Comparison of ENCODE assay signal across 8 cellular contexts in genomic region chr11:128342511-128343133, GRCh38.
A peak's percentile ranks its signal among the peaks of the same experiment; 100 is the strongest.
DNase-seq lines count a peak whose midpoint lies in the region; ATAC-seq and TF ChIP-seq lines count a peak whose summit lies in the region.

No MANE protein-coding gene starts in this region.

- 44 to 59% methylated on average over 7 of the region's 7 CpGs for WGBS in lung, 2 donors

- H3K9me3 ChIP-seq in adipocyte (ENCODE audit: control insufficient read depth, low read length) (no peaks in the 10 kb centered on the region), lung (ENCODE audit: control insufficient read depth in 2 of 2, insufficient read depth in 1 of 2, low read length in 1 of 2) (no peaks in the 10 kb centered on the region), upper lobe of right lung (no peaks in the 10 kb centered on the region)

- H3K4me1 ChIP-seq in adipocyte (ENCODE audit: control insufficient read depth, insufficient read depth, low read length) = peaks cover 21% of the 10 kb centered on the region
- peaks cover 2 to 4% of the 10 kb centered on the region in 2 donors for H3K4me1 ChIP-seq in lung (ENCODE audit: control insufficient read depth in 2 of 2, insufficient read depth in 2 of 2, low read length in 2 of 2)
- peaks cover 9% of the 10 kb centered on the region for H3K4me1 ChIP-seq in upper lobe of right lung

- no peak overlapping the region for H3K4me3 ChIP-seq in adipocyte (ENCODE audit: low read length)
- H3K4me3 ChIP-seq in lung = no peak overlapping the region
- H3K4me3 ChIP-seq in upper lobe of right lung = no peak overlapping the region

- no peaks in the 10 kb centered on the region for H3K36me3 ChIP-seq in adipocyte (ENCODE audit: control insufficient read depth, insufficient read depth, low read length, severe bottlenecking)
- H3K36me3 ChIP-seq in lung (ENCODE audit: control insufficient read depth in 2 of 2, insufficient read depth in 2 of 2, low read length in 2 of 2) = no peaks in the 10 kb centered on the region
- H3K36me3 ChIP-seq in upper lobe of right lung = no peaks in the 10 kb centered on the region

- peak; percentile 56 for DNase-seq in A172 (ENCODE audit: low spot score)
- DNase-seq in adipocyte (ENCODE audit: low read depth) = peak; percentile 59
- DNase-seq in lung (ENCODE audit: low spot score) = peak; percentile 74
- DNase-seq in upper lobe of right lung = peak; percentile 70
- DNase-seq in NCI-H187 (lab: John Stamatoyannopoulos, UW) = no peak

- ATAC-seq in GM19025 (IDR thresholded peaks at IDR 0.05; ENCODE audit: low read depth, unreplicated experiment) (peak; percentile 81), HG03175 (IDR thresholded peaks at IDR 0.05; ENCODE audit: unreplicated experiment) (peak; percentile 76), lung (ENCODE audit: insufficient read depth, low FRiP score) (peak; percentile 95), upper lobe of right lung (peak; percentile 95)

- TF ChIP-seq CTCF in lung (IDR thresholded peaks at IDR 0.05; ENCODE audit: control extremely low read depth, extremely low read depth) (no peak), upper lobe of right lung (IDR thresholded peaks at IDR 0.05) (no peak)

- H3K27ac ChIP-seq in lung (ENCODE audit: low read depth in 1 of 2, low read length in 1 of 2) = peak overlapping the region; percentile 58 to 87
- peak overlapping the region; percentile 78 for H3K27ac ChIP-seq in upper lobe of right lung

- H3K27me3 ChIP-seq in adipocyte (replicated peaks; ENCODE audit: control insufficient read depth, insufficient read depth, low read length) = no peaks in the 10 kb centered on the region
- no peaks in the 10 kb centered on the region for H3K27me3 ChIP-seq in lung (ENCODE audit: control insufficient read depth, insufficient read depth)
- no peaks in the 10 kb centered on the region for H3K27me3 ChIP-seq in upper lobe of right lung

- no peak overlapping the region for H3K9ac ChIP-seq in adipocyte (ENCODE audit: low read length)

- intact Hi-C loops in upper lobe of right lung (cut with DNase I) = no loop called here

TF ChIP-seq in PFSK-1, 5 proteins besides CTCF, POLR2A, EP300 and RAD21:
- peak; percentile 33 for TF ChIP-seq FOXP2 (optimal IDR thresholded peaks at IDR 0.05; ENCODE audit: borderline replicate concordance, extremely low read depth, extremely low read length, insufficient read depth)
- no peak for TF ChIP-seq SIN3A (IDR thresholded peaks at IDR 0.05; ENCODE audit: borderline replicate concordance, insufficient read depth, low read length)
- TF ChIP-seq POLR2AphosphoS5 (IDR thresholded peaks at IDR 0.05; ENCODE audit: low read depth, low read length) = 0 out of 2 replicates have a peak, but pooled peaks have one; percentile 14
- peak; percentile 61; the same call in 1 of the 2 replicates for TF ChIP-seq TAF1 (IDR thresholded peaks at IDR 0.05; ENCODE audit: borderline replicate concordance, insufficient read depth, low read length)
- 0 out of 4 replicates have a peak, but pooled peaks of 1 of the 2 experiments have one; percentile 14 for TF ChIP-seq REST (IDR thresholded peaks at IDR 0.05; ENCODE audit: insufficient read depth in 1 of 2, low read depth in 2 of 2, low read length in 2 of 2)

Comparison
In these comparisons a context has a peak if more than half of its experiments do, and no peak if none do; other contexts are left out.
1. DNase-seq: peak in A172 (single experiment), adipocyte (single experiment), lung (single experiment) and upper lobe of right lung (single experiment); none in NCI-H187 (0 of 2).
2. Peak in every context shown above with its lines, with median percentiles within 50 percentile points of each other: ATAC-seq.